ENCODE assay signal across 8 cellular contexts in genomic region chr1:246506440-246506784, GRCh38. TPM values are rescaled to one million over a fixed set of nuclear protein-coding genes. Genes with fewer than 3 reads are reported as not detected.
DNase-seq lines count a peak whose midpoint lies in the region; ATAC-seq and TF ChIP-seq lines count a peak whose summit lies in the region.

No MANE protein-coding gene starts in this region.

- H3K27ac Mint-ChIP-seq in activated T-cell treated with anti-CD3 and anti-CD28 coated beads, Interleukin-2, amount 50 U/mL, for 24 hours, result peak overlapping the region; percentile 85
- H3K27ac Mint-ChIP-seq in activated naive CD8-positive, alpha-beta T cell, result peak overlapping the region; percentile 82
- peak overlapping the region; percentile 57 to 90 (median 84) for H3K27ac Mint-ChIP-seq in immature natural killer cell

- no peak overlapping the region for H3K27ac ChIP-seq in smooth muscle cell (ENCODE audit: low read depth)

- TF ChIP-seq CTCF in smooth muscle cell (IDR thresholded peaks at IDR 0.05; ENCODE audit: borderline replicate concordance, insufficient read depth, poor library complexity, severe bottlenecking) (no peak), GM13977 (IDR thresholded peaks at IDR 0.05; ENCODE audit: extremely low read depth, insufficient read depth, missing control alignments) (no peak)

- peak overlapping the region; percentile 71 for H3K9ac ChIP-seq in smooth muscle cell (ENCODE audit: low read depth)

- ATAC-seq in HG03432 (IDR thresholded peaks at IDR 0.05; ENCODE audit: unreplicated experiment), result peak; percentile 14

- peak overlapping the region; percentile 92 for H3K4me3 Mint-ChIP-seq in activated T-cell treated with anti-CD3 and anti-CD28 coated beads, Interleukin-2, amount 50 U/mL, for 24 hours
- peak overlapping the region; percentile 93 for H3K4me3 Mint-ChIP-seq in activated naive CD8-positive, alpha-beta T cell
- H3K4me3 Mint-ChIP-seq in immature natural killer cell, result peak overlapping the region; percentile 83 to 97 (median 95)

- peaks cover 4% of the 10 kb centered on the region for H3K79me2 ChIP-seq in smooth muscle cell (ENCODE audit: low read depth)

- no peaks in the 10 kb centered on the region for H3K27me3 Mint-ChIP-seq in activated T-cell treated with anti-CD3 and anti-CD28 coated beads, Interleukin-2, amount 50 U/mL, for 24 hours
- no peaks in the 10 kb centered on the region for H3K27me3 Mint-ChIP-seq in activated naive CD8-positive, alpha-beta T cell
- peaks cover 2 to 11% (median 8%) of the 10 kb centered on the region in 3 donors for H3K27me3 Mint-ChIP-seq in immature natural killer cell (ENCODE audit: low read depth in 3 of 3)

- H3K36me3 Mint-ChIP-seq in activated T-cell treated with anti-CD3 and anti-CD28 coated beads, Interleukin-2, amount 50 U/mL, for 24 hours (ENCODE audit: low read depth), result peaks cover 32% of the 10 kb centered on the region
- H3K36me3 Mint-ChIP-seq in activated naive CD8-positive, alpha-beta T cell, result peaks cover 3% of the 10 kb centered on the region
- H3K36me3 Mint-ChIP-seq in immature natural killer cell, result no peaks in the 10 kb centered on the region

- H3K4me1 ChIP-seq in smooth muscle cell (ENCODE audit: low read depth), result peaks cover 4% of the 10 kb centered on the region

- no peaks in the 10 kb centered on the region for H3F3A ChIP-seq in smooth muscle cell (ENCODE audit: low read depth)

- H3K9me3 ChIP-seq in smooth muscle cell (replicated peaks; ENCODE audit: low read depth), result no peaks in the 10 kb centered on the region

- no peaks in the 10 kb centered on the region for H3K27me3 ChIP-seq in smooth muscle cell (ENCODE audit: low read depth)

- peak overlapping the region; percentile 99 for H3K4me3 ChIP-seq in smooth muscle cell

- DNase-seq in activated T-cell treated with anti-CD3 and anti-CD28 coated beads, Interleukin-2, amount 50 U/mL, for 24 hours, result no peak
- DNase-seq in activated T-cell treated with anti-CD3 and anti-CD28 coated beads, Interleukin-2, amount 50 U/mL, for 1 hour, result no peak
- DNase-seq in immature natural killer cell (peak in 1 of 3 donors; percentile 10), smooth muscle cell (lab: John Stamatoyannopoulos, UW; ENCODE audit: unreplicated experiment) (no peak), GM13977 (ENCODE audit: low spot score) (no peak)
- no peak for DNase-seq in activated CD8-positive, alpha-beta memory T cell treated with anti-CD3 and anti-CD28 coated beads, Interleukin-2, amount 50 U/mL, for 4 hours

- peaks cover 39% of the 10 kb centered on the region for H3K4me1 Mint-ChIP-seq in activated T-cell treated with anti-CD3 and anti-CD28 coated beads, Interleukin-2, amount 50 U/mL, for 24 hours (ENCODE audit: low read depth)
- peaks cover 30% of the 10 kb centered on the region for H3K4me1 Mint-ChIP-seq in activated naive CD8-positive, alpha-beta T cell (ENCODE audit: low read depth)
- H3K4me1 Mint-ChIP-seq in immature natural killer cell, result peaks cover 27 to 39% of the 10 kb centered on the region in 2 donors

- 5% methylated on average over 12 of the region's 12 CpGs for WGBS in smooth muscle cell (ENCODE audit: low lambda C conversion rate)

- peak overlapping the region; percentile 99 for H2AFZ ChIP-seq in smooth muscle cell (ENCODE audit: low read depth)

- H3K4me2 ChIP-seq in smooth muscle cell, result peak overlapping the region; percentile 95

- no peaks in the 10 kb centered on the region for H4K20me1 ChIP-seq in smooth muscle cell (ENCODE audit: low read depth)

- in situ Hi-C loops in GM13977 (cut with MboI; ENCODE audit: low pct_unique_long_range_greater_than_20kb, low sequenced_read_pairs, unreplicated experiment), result no loop called here

- no peaks in the 10 kb centered on the region for H3K9me3 Mint-ChIP-seq in activated T-cell treated with anti-CD3 and anti-CD28 coated beads, Interleukin-2, amount 50 U/mL, for 24 hours
- no peaks in the 10 kb centered on the region for H3K9me3 Mint-ChIP-seq in activated naive CD8-positive, alpha-beta T cell (ENCODE audit: low read depth)
- H3K9me3 Mint-ChIP-seq in immature natural killer cell, result no peaks in the 10 kb centered on the region

- H3K36me3 ChIP-seq in smooth muscle cell (ENCODE audit: low read depth), result no peaks in the 10 kb centered on the region

RNA-seq across cellular contexts. Expression of gene SMYD3, which starts 0.7 kb away (rescaled TPM):
- polyA plus RNA-seq in immature natural killer cell (10 to 100 TPM; 48.4 to 57.5 (median 50.8) TPM), smooth muscle cell (246 and 301 TPM in 2 replicates)
- 162 and 198 TPM in 2 replicates for total RNA-seq in smooth muscle cell

RNA-seq across cellular contexts. Expression of gene TFB2M, which starts 59.6 kb away (rescaled TPM):
- polyA plus RNA-seq in immature natural killer cell (10 to 100 TPM; 15.0 to 17.9 (median 15.6) TPM), smooth muscle cell (15.0 and 16.8 TPM in 2 replicates)
- total RNA-seq in smooth muscle cell, result 22.5 and 24.0 TPM in 2 replicates

RNA-seq across cellular contexts. Expression of gene CNST, which starts 59.8 kb away (rescaled TPM):
- polyA plus RNA-seq in immature natural killer cell, result 10 to 100 TPM; 21.8 to 30.0 (median 24.1) TPM
- 11.0 and 16.9 TPM in 2 replicates for total RNA-seq in smooth muscle cell
- 6.7 and 7.3 TPM in 2 replicates for polyA plus RNA-seq in smooth muscle cell
